In the genomic region with DNA sequence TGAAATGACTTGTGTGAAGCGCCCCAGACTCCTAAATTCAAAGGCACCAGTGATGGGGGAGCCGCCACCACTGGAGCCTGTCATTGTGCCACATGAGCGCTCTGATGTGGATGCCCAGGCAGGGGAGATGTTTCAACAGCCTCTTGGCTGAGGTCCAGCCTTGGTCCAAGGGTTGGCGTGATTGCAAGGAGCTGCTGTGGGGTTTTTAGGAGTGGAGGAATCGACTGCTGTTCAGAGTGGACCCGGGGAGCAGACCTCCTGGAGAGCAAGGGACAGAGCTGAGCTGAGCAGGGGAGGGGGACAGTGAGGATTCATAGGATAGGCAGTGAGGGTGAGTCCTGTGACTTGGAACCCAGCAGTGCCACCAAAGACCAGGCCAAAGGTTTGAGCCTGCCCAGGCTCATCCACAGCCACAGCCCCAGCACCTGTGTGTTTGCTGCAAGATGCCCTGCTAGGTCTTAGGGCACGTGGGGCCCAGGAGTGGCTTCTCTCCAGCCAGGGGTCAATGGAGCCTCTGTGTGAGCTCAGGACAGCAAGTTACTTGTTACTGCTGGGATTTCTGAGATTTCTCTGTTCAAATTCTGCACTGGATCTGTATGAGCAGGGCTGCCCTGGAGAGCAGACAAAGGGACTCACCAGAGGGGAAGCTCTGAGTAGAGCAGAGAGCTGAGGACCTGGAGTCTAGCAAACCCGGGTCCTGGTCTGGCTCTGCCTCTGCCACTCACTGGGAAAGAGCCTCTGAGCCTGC, we compare ENCODE assay signal across 20 cellular contexts. TPM values are rescaled to one million over a fixed set of nuclear protein-coding genes. Genes with fewer than 3 reads are reported as not detected.
A peak's percentile ranks its signal among the peaks of the same experiment; 100 is the strongest.
DNase-seq lines count a peak whose midpoint lies in the region; ATAC-seq and TF ChIP-seq lines count a peak whose summit lies in the region.
"Had no signal": no experiment of that assay in that cellular context is flagged by ENCODE, and none has a peak within 500 bp of the region (broad histone marks: within the 10 kb centered on the region; RNA-seq: fewer than 3 reads in every experiment).

No MANE protein-coding gene starts in this region.

- H2AFZ ChIP-seq in OCI-LY7 (ENCODE audit: low read length) = peak overlapping the region; percentile 36; the same call in 1 of the 2 replicates

- no peak overlapping the region for H3K4me2 ChIP-seq in OCI-LY7 (ENCODE audit: low read length)

- no peaks in the 10 kb centered on the region for H3K9me3 Mint-ChIP-seq in activated naive CD4-positive, alpha-beta T cell treated with anti-CD3 and anti-CD28 coated beads for 36 hours
- H3K9me3 Mint-ChIP-seq: activated naive CD4-positive, alpha-beta T cell treated with anti-CD3 and anti-CD28 coated beads, Interleukin-2, amount 10 ng/mL, durations not matched to agents 7 days and 5 days; dendritic cell treated with granulocyte-macrophage colony-stimulating factor and Interleukin-4, amounts not matched to agents 40 ng/mL and 50 ng/mL, for 4 days; stimulated activated naive CD8-positive, alpha-beta T cell treated with anti-CD3 and anti-CD28 coated beads, Interleukin-15, Interleukin-2, amounts not matched to agents 100 ng/mL and 50 ng/mL, for 24 hours had no signal

- no peak for TF ChIP-seq CTCF in OCI-LY7 (conservative IDR thresholded peaks at IDR 0.05; ENCODE audit: low read length)

- H4K20me1 ChIP-seq in OCI-LY7 (ENCODE audit: insufficient read depth, low read length) = no peaks in the 10 kb centered on the region

- no peaks in the 10 kb centered on the region for H3K36me3 ChIP-seq in OCI-LY7 (ENCODE audit: insufficient read depth, low read length)
- H3K36me3 ChIP-seq: left ventricle myocardium inferior, ovary had no signal

- no peak for ATAC-seq in HG02885 (IDR thresholded peaks at IDR 0.05; ENCODE audit: poor library complexity, unreplicated experiment)
- ATAC-seq: foreskin keratinocyte had no signal

- no peaks in the 10 kb centered on the region for H3K36me3 Mint-ChIP-seq in activated naive CD4-positive, alpha-beta T cell treated with anti-CD3 and anti-CD28 coated beads for 36 hours (ENCODE audit: low read depth)
- H3K36me3 Mint-ChIP-seq: activated naive CD4-positive, alpha-beta T cell treated with anti-CD3 and anti-CD28 coated beads, Interleukin-2, amount 10 ng/mL, durations not matched to agents 7 days and 5 days had no signal

- no peak overlapping the region for H3K4me3 ChIP-seq in OCI-LY7 (ENCODE audit: low read depth, low read length, poor library complexity, severe bottlenecking)
- H3K4me3 ChIP-seq: left ventricle myocardium inferior, ovary had no signal

- H3K9me3 ChIP-seq in OCI-LY7 (ENCODE audit: low read length) = no peaks in the 10 kb centered on the region
- H3K9me3 ChIP-seq: left ventricle myocardium inferior, ovary had no signal

- H3K27me3 Mint-ChIP-seq in activated naive CD4-positive, alpha-beta T cell treated with anti-CD3 and anti-CD28 coated beads for 36 hours (ENCODE audit: low read depth) = peaks cover 5% of the 10 kb centered on the region

- BruUV-seq in OCI-LY7 (replicated peaks; lab: Mats Ljungman, UMichigan) = no TSS peak

- peak; percentile 58 for DNase-seq in COR-L47 (lab: John Stamatoyannopoulos, UW)
- no peak for DNase-seq in OCI-LY7 (ENCODE audit: low spot score)
- DNase-seq in globus pallidus (ENCODE audit: low spot score) = peak; percentile 90
- peak in 50 of 56 donors; percentile 19 to 84 (median 62) for DNase-seq in nucleus accumbens (lab: John Stamatoyannopoulos, UW)
- no peak for DNase-seq in D341Med (ENCODE audit: low spot score)
- no peak for DNase-seq in activated naive CD4-positive, alpha-beta T cell treated with anti-CD3 and anti-CD28 coated beads for 36 hours
- no peak for DNase-seq in SHP77 treated with DMSO at 0.1 percent for 48 hours (lab: John Stamatoyannopoulos, UW)
- DNase-seq: activated CD4-positive, alpha-beta T cell treated with anti-CD3 and anti-CD28 coated beads, Interleukin-2, amount 50 U/mL, for 1 hour; activated naive CD4-positive, alpha-beta T cell treated with anti-CD3 and anti-CD28 coated beads, Interleukin-2, amount 10 ng/mL, durations not matched to agents 7 days and 5 days; activated T-cell treated with anti-CD3 and anti-CD28 coated beads for 4 hours; foreskin keratinocyte; left ventricle myocardium inferior; NCI-H1417 treated with DMSO at 0.1 percent for 48 hours; ovary; stimulated activated CD4-positive, alpha-beta T cell treated with anti-CD3 and anti-CD28 coated beads, Interleukin-1b, Interleukin-23, amount 100 ng/mL, for 48 hours; SW 1271 had no signal

- no peak overlapping the region for H3K4me3 Mint-ChIP-seq in activated naive CD4-positive, alpha-beta T cell treated with anti-CD3 and anti-CD28 coated beads for 36 hours
- H3K4me3 Mint-ChIP-seq: activated naive CD4-positive, alpha-beta T cell treated with anti-CD3 and anti-CD28 coated beads, Interleukin-2, amount 10 ng/mL, durations not matched to agents 7 days and 5 days; dendritic cell treated with granulocyte-macrophage colony-stimulating factor and Interleukin-4, amounts not matched to agents 40 ng/mL and 50 ng/mL, for 4 days; stimulated activated naive CD8-positive, alpha-beta T cell treated with anti-CD3 and anti-CD28 coated beads, Interleukin-15, Interleukin-2, amounts not matched to agents 100 ng/mL and 50 ng/mL, for 24 hours had no signal

- CTCF ChIA-PET in OCI-LY7 (lab: Charles Lee; ENCODE audit: unreplicated experiment) = interaction anchor here (1.6 kb wide), 1 partner anchor 12 kb away, joined by 4 read pairs; no protein-coding TSS in a partner anchor
- CTCF ChIA-PET in activated naive CD4-positive, alpha-beta T cell treated with anti-CD3 and anti-CD28 coated beads for 36 hours (lab: Charles Lee) = no interaction called here

- H3K27ac Mint-ChIP-seq in activated naive CD4-positive, alpha-beta T cell treated with anti-CD3 and anti-CD28 coated beads for 36 hours = no peak overlapping the region
- H3K27ac Mint-ChIP-seq: activated naive CD4-positive, alpha-beta T cell treated with anti-CD3 and anti-CD28 coated beads, Interleukin-2, amount 10 ng/mL, durations not matched to agents 7 days and 5 days; dendritic cell treated with granulocyte-macrophage colony-stimulating factor and Interleukin-4, amounts not matched to agents 40 ng/mL and 50 ng/mL, for 4 days; stimulated activated naive CD8-positive, alpha-beta T cell treated with anti-CD3 and anti-CD28 coated beads, Interleukin-15, Interleukin-2, amounts not matched to agents 100 ng/mL and 50 ng/mL, for 24 hours had no signal

- no peaks in the 10 kb centered on the region for H3K79me2 ChIP-seq in OCI-LY7 (ENCODE audit: insufficient read depth, low read depth, low read length)

- H3K27ac ChIP-seq in OCI-LY7 (ENCODE audit: low read depth, low read length, poor library complexity, severe bottlenecking) = no peak overlapping the region
- H3K27ac ChIP-seq: foreskin keratinocyte, left ventricle myocardium inferior, ovary, RWPE1 had no signal

- H3K4me1 Mint-ChIP-seq in activated naive CD4-positive, alpha-beta T cell treated with anti-CD3 and anti-CD28 coated beads for 36 hours (ENCODE audit: low read depth) = no peaks in the 10 kb centered on the region

- intact Hi-C loops in OCI-LY7 (cut with micrococcal nuclease; ENCODE audit: unreplicated experiment) = no loop called here
- intact Hi-C loops in activated naive CD4-positive, alpha-beta T cell treated with anti-CD3 and anti-CD28 coated beads for 36 hours (cut with micrococcal nuclease) = no loop called here

- H3K9me2 ChIP-seq in OCI-LY7 (ENCODE audit: insufficient read depth, low read length) = no peaks in the 10 kb centered on the region

- H3K4me1 ChIP-seq in OCI-LY7 (ENCODE audit: insufficient read depth, low read length, poor library complexity, severe bottlenecking) = peaks cover 6% of the 10 kb centered on the region
- H3K4me1 ChIP-seq: foreskin keratinocyte had no signal

- POLR2A ChIA-PET in OCI-LY7 (lab: Charles Lee) = no interaction called here

RNA-seq across cellular contexts. Expression of gene RHBDL3, which starts 20.3 kb away (rescaled TPM):
- not detected in 2 replicates for total RNA-seq in OCI-LY7 (2014; rRNA removed; shearing (Covaris generic))
- total RNA-seq in OCI-LY7 (2022) = 0.15 TPM in 1 of 2 replicates, not detected in the other
- not detected for total RNA-seq in activated naive CD4-positive, alpha-beta T cell treated with anti-CD3 and anti-CD28 coated beads for 36 hours
- total RNA-seq: foreskin keratinocyte had no signal

RNA-seq across cellular contexts. Expression of gene C17orf75, which starts 56.0 kb away (rescaled TPM):
- total RNA-seq in OCI-LY7 (2014; rRNA removed; shearing (Covaris generic)) = 70.9 and 106 TPM in 2 replicates
- 64.8 and 66.1 TPM in 2 replicates for total RNA-seq in OCI-LY7 (2022)
- 10 to 100 TPM; 25.3 to 26.6 TPM for total RNA-seq in activated naive CD4-positive, alpha-beta T cell treated with anti-CD3 and anti-CD28 coated beads for 36 hours

Comparison
In these comparisons a context has a peak if more than half of its experiments do, and no peak if none do; other contexts are left out.
1. DNase-seq: peak in COR-L47 (single experiment), globus pallidus (single experiment) and nucleus accumbens (50 of 56); none in OCI-LY7 (single experiment), D341Med (single experiment), activated naive CD4-positive, alpha-beta T cell treated with anti-CD3 and anti-CD28 coated beads for 36 hours (single experiment) and SHP77 treated with DMSO at 0.1 percent for 48 hours (single experiment).